In the genomic region with DNA sequence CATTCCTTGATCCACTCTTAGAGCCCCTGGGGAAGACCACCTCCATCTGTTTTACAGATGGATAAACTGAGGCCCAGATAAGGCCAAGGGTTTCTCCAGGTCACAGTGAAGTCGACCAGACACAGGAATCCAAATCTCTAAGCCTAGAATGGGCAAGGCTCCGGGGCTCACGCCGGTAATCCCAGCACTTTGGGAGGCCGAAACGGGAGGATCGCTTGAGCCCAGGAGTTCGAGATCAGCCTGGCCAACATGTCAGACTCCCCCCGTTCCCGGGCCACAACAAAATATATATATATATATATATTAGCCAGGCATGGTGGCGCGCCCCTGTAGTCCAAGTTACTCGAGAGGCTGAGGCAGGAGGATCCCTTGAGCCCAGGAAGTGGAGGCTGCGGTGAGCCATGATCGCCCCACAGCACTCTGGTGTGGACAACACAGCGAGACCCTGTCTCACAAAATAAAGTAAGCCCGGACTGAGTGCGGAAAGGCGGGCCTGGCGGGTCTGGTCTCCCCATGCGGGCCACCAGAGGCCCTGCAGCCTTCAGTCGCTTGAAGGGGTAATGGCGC, we compare ENCODE assay signal across 1 cellular context.
TF ChIP-seq lines count a peak whose summit lies in the region.

No MANE protein-coding gene starts in this region.

TF ChIP-seq in GM12878, 131 proteins besides CTCF, POLR2A, EP300 and RAD21:
- TF ChIP-seq CREB1 (IDR thresholded peaks at IDR 0.05; ENCODE audit: low read depth) (no peak), TARDBP (IDR thresholded peaks at IDR 0.05; ENCODE audit: borderline replicate concordance) (0 out of 2 replicates have a peak, but pooled peaks have one; percentile 36), MLLT1 (IDR thresholded peaks at IDR 0.05) (peak; percentile 80)
